Comparison of ENCODE assay signal across 1 cellular context in the genomic region with DNA sequence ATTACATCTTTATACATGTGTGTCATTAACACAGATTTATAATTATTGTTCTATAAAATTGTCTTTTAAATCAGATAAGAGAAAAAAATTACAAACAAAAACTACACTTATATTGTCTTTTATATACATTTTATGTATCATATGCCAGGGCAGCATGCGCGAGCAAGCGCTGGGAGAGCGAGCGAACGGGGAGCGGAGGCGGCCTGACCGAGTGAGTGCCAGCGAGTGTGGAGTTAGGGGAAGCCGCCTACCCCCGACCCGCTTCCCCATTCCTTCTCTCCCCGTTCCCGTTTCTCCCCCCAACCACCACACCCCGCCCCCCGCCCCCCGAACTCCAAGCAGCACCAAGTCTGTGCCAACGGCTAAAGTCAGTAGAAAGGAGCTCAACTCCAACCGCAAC.
TF ChIP-seq lines count a peak whose summit lies in the region.

No MANE protein-coding gene starts in this region.

TF ChIP-seq in H1, 55 proteins besides CTCF, POLR2A, EP300 and RAD21:
- no peak for TF ChIP-seq E2F6 (IDR thresholded peaks at IDR 0.05)
- TF ChIP-seq SP2 (IDR thresholded peaks at IDR 0.05; ENCODE audit: low read length) = no peak
- TF ChIP-seq FOSL1 (IDR thresholded peaks at IDR 0.05; ENCODE audit: insufficient read depth, low read depth, low read length) = no peak
- TF ChIP-seq JUND (IDR thresholded peaks at IDR 0.05; ENCODE audit: low read length) = no peak
- TF ChIP-seq HDAC6 (IDR thresholded peaks at IDR 0.05; ENCODE audit: low read depth, low read length) = no peak
- TF ChIP-seq RBBP5 (IDR thresholded peaks at IDR 0.05; ENCODE audit: borderline replicate concordance, low read depth, low read length) = no peak
